In the genomic region with DNA sequence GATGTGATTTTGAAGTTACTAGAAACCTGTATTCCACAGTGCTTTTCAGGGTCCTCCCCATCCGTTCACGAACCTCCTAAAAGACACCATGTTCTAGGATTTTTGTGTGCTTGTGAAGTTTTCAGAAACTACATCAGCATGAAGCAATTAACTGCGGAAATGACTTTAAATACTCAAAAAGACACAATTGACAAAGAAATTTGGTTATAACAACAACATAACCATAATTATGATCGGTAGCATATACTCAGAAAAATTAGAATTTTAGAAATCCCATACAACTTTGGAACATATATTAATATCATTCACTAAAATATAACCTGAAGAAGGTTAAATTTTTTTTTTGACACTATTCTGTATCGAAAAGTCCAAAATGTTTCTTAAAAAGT, we compare ENCODE assay signal across 8 cellular contexts. TPM values are rescaled to one million over a fixed set of nuclear protein-coding genes. Genes with fewer than 3 reads are reported as not detected.
DNase-seq lines count a peak whose midpoint lies in the region; ATAC-seq and TF ChIP-seq lines count a peak whose summit lies in the region.

No MANE protein-coding gene starts in this region.

- H3K4me1 ChIP-seq in colonic mucosa = no peaks in the 10 kb centered on the region

- H3K9ac ChIP-seq in colonic mucosa (ENCODE audit: low read depth in 2 of 2, low read length in 2 of 2) = peak overlapping the region; percentile 74 to 77

- H3K4me3 ChIP-seq in LNCaP clone FGC (ENCODE audit: low read depth, low read length) (peak overlapping the region; percentile 63), colonic mucosa (peak overlapping the region; percentile 49)

- DNase-seq in ACHN = peak; percentile 21
- no peak for DNase-seq in LNCaP clone FGC (ENCODE audit: low read depth)
- DNase-seq in colonic mucosa = no peak
- no peak for DNase-seq in naive B cell
- no peak for DNase-seq in inferior parietal cortex (ENCODE audit: extremely low spot score)
- no peak for DNase-seq in activated effector memory CD4-positive, alpha-beta T cell treated with Interleukin-2 at 50 U/mL for 16 hours

- H3K27ac ChIP-seq in colonic mucosa = peak overlapping the region; percentile 94

- no peak for ATAC-seq in naive B cell (ENCODE audit: low read depth in 2 of 2)
- no peak for ATAC-seq in HG02970 (IDR thresholded peaks at IDR 0.05; ENCODE audit: low FRiP score, unreplicated experiment)
- ATAC-seq in GM21786 (IDR thresholded peaks at IDR 0.05; ENCODE audit: unreplicated experiment) = no peak

- H3K27ac Mint-ChIP-seq in naive B cell = peak overlapping the region; percentile 76 to 99 (median 98)

- peaks cover 0 to 2% (median 0%) of the 10 kb centered on the region in 7 donors for H3K9me3 Mint-ChIP-seq in naive B cell

- H3K27me3 ChIP-seq in colonic mucosa = no peaks in the 10 kb centered on the region

- H3K27me3 Mint-ChIP-seq in naive B cell = no peaks in the 10 kb centered on the region

- H3K4me3 Mint-ChIP-seq in naive B cell = peak overlapping the region; percentile 85 to 98 (median 94)

- H3K36me3 Mint-ChIP-seq in naive B cell = peaks cover 0 to 5% of the 10 kb centered on the region in 2 donors

- TF ChIP-seq CTCF in LNCaP clone FGC (IDR thresholded peaks at IDR 0.05; ENCODE audit: control insufficient read depth, extremely low read depth, insufficient read depth) (no peak), colonic mucosa (IDR thresholded peaks at IDR 0.05) (no peak)

- peaks cover 23 to 43% (median 27%) of the 10 kb centered on the region in 3 donors for H3K4me1 Mint-ChIP-seq in naive B cell

- no peaks in the 10 kb centered on the region for H3K9me3 ChIP-seq in colonic mucosa

- H3K36me3 ChIP-seq in colonic mucosa = no peaks in the 10 kb centered on the region

- intact Hi-C loops in colonic mucosa (cut with DNase I) = no loop called here

- in situ Hi-C loops in ACHN (cut with HindIII; ENCODE audit: low pct_ligation_motif_present, low pct_unique_long_range_greater_than_20kb, low sequenced_read_pairs) = no loop called here

RNA-seq across cellular contexts. Expression of a gene that starts 43.8 kb away (rescaled TPM):
- total RNA-seq in colonic mucosa = 10 to 100 TPM; 18.5 to 18.9 TPM
- polyA plus RNA-seq in naive B cell (ENCODE audit: low read depth in 6 of 6) = under 1 TPM in 1 of 6 donors, not detected in 5; 0.18 TPM
